Comparison of ENCODE assay signal across 8 cellular contexts in genomic region chr14:73458219-73458976, GRCh38. TPM values are rescaled to one million over a fixed set of nuclear protein-coding genes. Genes with fewer than 3 reads are reported as not detected.
DNase-seq lines count a peak whose midpoint lies in the region; ATAC-seq lines count a peak whose summit lies in the region.

Gene NUMB (minus strand): TSS chr14:73458546. CDS start chr14:73355751, 102,795 bp downstream.

- ATAC-seq in GM19043 (IDR thresholded peaks at IDR 0.05; ENCODE audit: low read depth, unreplicated experiment) = peak; percentile 88
- ATAC-seq in HG03378 (IDR thresholded peaks at IDR 0.05; ENCODE audit: unreplicated experiment) = peak; percentile 89

- DNase-seq in AG20443 (ENCODE audit: low spot score) (peak; percentile 98), NCI-H460 (ENCODE audit: extremely low read depth, low read depth) (peak; percentile 100), cerebellar nuclear complex (lab: John Stamatoyannopoulos, UW) (peak; percentile 97 to 100), islet precursor cell (peak; percentile 100)
- peak; percentile 90 for DNase-seq in activated CD4-positive, CD25-positive, alpha-beta regulatory T cell treated with anti-CD3 and anti-CD28 coated beads, Interleukin-2, amount 50 U/mL, for 72 hours
- DNase-seq in stimulated activated CD4-positive, alpha-beta T cell treated with anti-CD3 and anti-CD28 coated beads, Interleukin-12 subunit alpha, Interleukin-12 subunit beta, amount 100 ng/mL, for 48 hours (ENCODE audit: low read depth in 2 of 3, low spot score in 1 of 3) = peak; percentile 96 to 97 (median 97)

RNA-seq across cellular contexts. Expression of gene NUMB, which starts in this region (rescaled TPM):
- total RNA-seq in NCI-H460 (2014; rRNA removed; shearing (Covaris generic)) = 22.0 and 34.4 TPM in 2 replicates
- 12.5 and 16.4 TPM in 2 replicates for polyA plus RNA-seq in NCI-H460 (2014; cell fraction: nucleus; rRNA removed)

Comparison
In these comparisons a context has a peak if more than half of its experiments do, and no peak if none do; other contexts are left out.
1. Peak in every context shown above with its lines: DNase-seq and ATAC-seq.